24 cellular contexts compared by ENCODE assay signal in the genomic region with DNA sequence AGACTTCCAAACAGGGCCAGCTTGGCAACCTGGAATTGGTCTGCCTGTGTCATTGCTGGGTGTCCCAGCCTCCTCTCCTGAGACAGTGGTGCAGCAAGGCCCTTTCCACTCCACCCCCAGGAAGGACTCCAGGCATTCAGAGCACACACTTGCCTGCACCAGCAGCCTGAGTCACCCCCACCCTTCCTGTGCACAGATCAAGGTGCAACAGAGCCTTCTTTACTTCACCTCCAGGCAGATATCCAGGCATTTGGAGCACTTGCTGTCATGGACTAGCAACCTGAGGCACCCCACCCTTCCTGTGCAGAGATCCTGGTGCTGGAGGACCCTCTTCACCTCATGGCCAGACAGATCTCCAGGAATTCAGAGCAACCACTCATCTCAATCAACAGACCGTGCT.
"Had no signal": no experiment of that assay in that cellular context is flagged by ENCODE, and none has a peak within 500 bp of the region (broad histone marks: within the 10 kb centered on the region; RNA-seq: fewer than 3 reads in every experiment).

No MANE protein-coding gene starts in this region.

- H3K4me3 ChIP-seq: colonic mucosa, esophagus squamous epithelium, gastrocnemius medialis, heart left ventricle, hepatocyte, lower lobe of right lung, pancreas, right lobe of liver, smooth muscle cell, stomach, thyroid gland had no signal

- H3K27ac ChIP-seq: colonic mucosa, esophagus squamous epithelium, gastrocnemius medialis, heart left ventricle, hepatocyte, lower lobe of right lung, neutrophil, pancreas, right lobe of liver, stomach, thyroid gland had no signal

- H2AFZ ChIP-seq: hepatocyte had no signal

- H3K79me2 ChIP-seq: hepatocyte had no signal

- H3K4me2 ChIP-seq: hepatocyte, smooth muscle cell had no signal

- H3K9me3 ChIP-seq: colonic mucosa, esophagus squamous epithelium, gastrocnemius medialis, neutrophil, pancreas, right lobe of liver, thyroid gland had no signal

- ATAC-seq: gastrocnemius medialis; heart left ventricle; left ventricle myocardium superior; lower lobe of right lung; natural killer cell treated with Interleukin-12 subunit alpha and Interleukin-12 subunit beta and Interleukin-15 and Interleukin-18, amount 100 ng/mL, for 72 hours; pancreas; stimulated activated effector memory CD8-positive, alpha-beta T cell treated with anti-CD3 and anti-CD28 coated beads, Interleukin-12 subunit alpha, Interleukin-12 subunit beta, amount 100 ng/mL, for 72 hours had no signal

- H3K36me3 ChIP-seq: colonic mucosa, esophagus squamous epithelium, gastrocnemius medialis, heart left ventricle, lower lobe of right lung, neutrophil, pancreas, right lobe of liver, stomach, thyroid gland had no signal

- H3K4me1 ChIP-seq: colonic mucosa, esophagus squamous epithelium, lower lobe of right lung, right lobe of liver, thyroid gland had no signal

- DNase-seq: colonic mucosa; dermis blood vessel endothelial cell; effector memory CD4-positive, alpha-beta T cell; erythroblast; esophagus squamous epithelium; gastrocnemius medialis; kidney glomerular epithelial cell; left ventricle myocardium superior; lower lobe of right lung; retina; right lobe of liver; stimulated activated CD4-positive, alpha-beta T cell treated with anti-CD3 and anti-CD28 coated beads, Interleukin-2, amount 100 ng/mL, for 24 hours; stimulated activated CD4-positive, alpha-beta T cell treated with anti-CD3 and anti-CD28 coated beads, Interleukin-4, amount 100 ng/mL, for 24 hours; stimulated activated naive CD4-positive, alpha-beta T cell treated with Interleukin-2 at 50 U/mL for 16 hours; stomach; thyroid gland had no signal

- FAIRE-seq: endothelial cell of umbilical vein, pancreas had no signal

- H3K27me3 ChIP-seq: colonic mucosa, esophagus squamous epithelium, gastrocnemius medialis, heart left ventricle, hepatocyte, neutrophil, pancreas, right lobe of liver, stomach, thyroid gland had no signal
